In genomic region chr11:11845551-11845950, GRCh38 we compare ENCODE assay signal across 2 cellular contexts.
TF ChIP-seq lines count a peak whose summit lies in the region.

No MANE protein-coding gene starts in this region.

TF ChIP-seq in IMR-90, 13 proteins besides CTCF, POLR2A, EP300 and RAD21 (continued from another document):
- TF ChIP-seq, protein P1, sequence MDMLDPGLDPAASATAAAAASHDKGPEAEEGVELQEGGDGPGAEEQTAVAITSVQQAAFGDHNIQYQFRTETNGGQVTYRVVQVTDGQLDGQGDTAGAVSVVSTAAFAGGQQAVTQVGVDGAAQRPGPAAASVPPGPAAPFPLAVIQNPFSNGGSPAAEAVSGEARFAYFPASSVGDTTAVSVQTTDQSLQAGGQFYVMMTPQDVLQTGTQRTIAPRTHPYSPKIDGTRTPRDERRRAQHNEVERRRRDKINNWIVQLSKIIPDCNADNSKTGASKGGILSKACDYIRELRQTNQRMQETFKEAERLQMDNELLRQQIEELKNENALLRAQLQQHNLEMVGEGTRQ (IDR thresholded peaks at IDR 0.05; ENCODE audit: low read depth, low read length): no peak
- TF ChIP-seq CEBPB (IDR thresholded peaks at IDR 0.05; ENCODE audit: low read depth, low read length) (no peak), RFX5 (IDR thresholded peaks at IDR 0.05; ENCODE audit: low read depth, low read length) (no peak), NFE2L2 (IDR thresholded peaks at IDR 0.05; ENCODE audit: low read depth, low read length) (no peak), ELK1 (IDR thresholded peaks at IDR 0.05; ENCODE audit: borderline replicate concordance, low read depth, low read length) (no peak), MXI1 (IDR thresholded peaks at IDR 0.05; ENCODE audit: borderline replicate concordance, low read depth, low read length) (no peak)

TF ChIP-seq in HEK293T, 16 proteins besides CTCF, POLR2A, EP300 and RAD21 (continued from another document):
- TF ChIP-seq, protein P2, sequence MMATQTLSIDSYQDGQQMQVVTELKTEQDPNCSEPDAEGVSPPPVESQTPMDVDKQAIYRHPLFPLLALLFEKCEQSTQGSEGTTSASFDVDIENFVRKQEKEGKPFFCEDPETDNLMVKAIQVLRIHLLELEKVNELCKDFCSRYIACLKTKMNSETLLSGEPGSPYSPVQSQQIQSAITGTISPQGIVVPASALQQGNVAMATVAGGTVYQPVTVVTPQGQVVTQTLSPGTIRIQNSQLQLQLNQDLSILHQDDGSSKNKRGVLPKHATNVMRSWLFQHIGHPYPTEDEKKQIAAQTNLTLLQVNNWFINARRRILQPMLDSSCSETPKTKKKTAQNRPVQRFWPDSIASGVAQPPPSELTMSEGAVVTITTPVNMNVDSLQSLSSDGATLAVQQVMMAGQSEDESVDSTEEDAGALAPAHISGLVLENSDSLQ (IDR thresholded peaks at IDR 0.05): no peak
- TF ChIP-seq HDGF (IDR thresholded peaks at IDR 0.05; ENCODE audit: borderline replicate concordance): no peak
- no peak for TF ChIP-seq ELF4 (IDR thresholded peaks at IDR 0.05)
- no peak for TF ChIP-seq ZNF384 (IDR thresholded peaks at IDR 0.05)
- TF ChIP-seq SUZ12 (IDR thresholded peaks at IDR 0.05): no peak
- no peak for TF ChIP-seq TARDBP (IDR thresholded peaks at IDR 0.05)
- TF ChIP-seq FOXM1 (IDR thresholded peaks at IDR 0.05; ENCODE audit: borderline replicate concordance): no peak
- TF ChIP-seq L3MBTL2 (conservative IDR thresholded peaks at IDR 0.05): no peak
- TF ChIP-seq FOXK2 (IDR thresholded peaks at IDR 0.05): no peak
